ENCODE assay signal across 8 cellular contexts in genomic region chr12:110449799-110450497, GRCh38. TPM values are rescaled to one million over a fixed set of nuclear protein-coding genes. Genes with fewer than 3 reads are reported as not detected.
DNase-seq lines count a peak whose midpoint lies in the region; ATAC-seq and TF ChIP-seq lines count a peak whose summit lies in the region.

Gene ARPC3, minus strand, starts transcription at chr12:110450337. Its CDS starts 77 bp downstream, at chr12:110450260.

- H3K9ac ChIP-seq in DND-41 (ENCODE audit: low read depth, low read length) (peak within 1 kb of the TSS; percentile 99), KMS-11 (peak within 1 kb of the TSS; percentile 68)

- in situ Hi-C loops in Panc1 (cut with HindIII; ENCODE audit: low pct_unique_long_range_greater_than_20kb, low sequenced_read_pairs) = no loop called here

- ATAC-seq in DND-41 (ENCODE audit: insufficient read depth, low read depth) (peak; percentile 97), GM21737 (IDR thresholded peaks at IDR 0.05; ENCODE audit: unreplicated experiment) (peak; percentile 94), Panc1 (peak; percentile 99), esophagus mucosa (peak; percentile 98)

- H3K79me2 ChIP-seq in DND-41 (ENCODE audit: insufficient read depth, low read length) (peaks cover 51% of the 10 kb centered on the region), KMS-11 (ENCODE audit: insufficient read depth, low read depth) (peaks cover 28% of the 10 kb centered on the region; the same call in 1 of the 2 replicates)

- intact Hi-C loops in Panc1 (cut with micrococcal nuclease; ENCODE audit: unreplicated experiment) = no loop called here

- H3K27me3 ChIP-seq in DND-41 (ENCODE audit: insufficient read depth, low read length, poor library complexity) = no peaks in the 10 kb centered on the region
- H3K27me3 ChIP-seq in KMS-11 (ENCODE audit: insufficient read depth, low read depth) = no peaks in the 10 kb centered on the region
- no peaks in the 10 kb centered on the region for H3K27me3 ChIP-seq in Panc1 (ENCODE audit: control insufficient read depth, insufficient read depth, low read length)
- no peaks in the 10 kb centered on the region for H3K27me3 ChIP-seq in muscle layer of duodenum (ENCODE audit: low read depth, low read length)

- POLR2A ChIA-PET in Panc1 (lab: Charles Lee) = interaction anchor here (0.5 to 1.2 kb wide), 2 partner anchors 17 to 18 kb away, joined by 5 to 7 read pairs; partner anchors contain the start of genes FAM216A and GPN3

- peak within 1 kb of the TSS; percentile 99 to 100 for H3K4me3 ChIP-seq in DND-41 (ENCODE audit: low read depth in 1 of 2, low read length in 2 of 2)
- H3K4me3 ChIP-seq in KMS-11 (IDR thresholded peaks at IDR 0.05; ENCODE audit: insufficient read depth, low read depth, low read length) = no peak within 1 kb of the TSS
- H3K4me3 ChIP-seq in Panc1 (ENCODE audit: low read depth in 2 of 2, low read length in 2 of 2) = peak within 1 kb of the TSS; percentile 77 to 97
- H3K4me3 ChIP-seq in muscle layer of duodenum (ENCODE audit: low read depth in 1 of 2, low read length in 2 of 2) = peak within 1 kb of the TSS; percentile 89 to 92

- H3K27ac ChIP-seq in DND-41 (ENCODE audit: low read length) = peak within 1 kb of the TSS; percentile 96
- H3K27ac ChIP-seq in KMS-11 = peak within 1 kb of the TSS; percentile 59
- H3K27ac ChIP-seq in Panc1 (ENCODE audit: low read length) = peak within 1 kb of the TSS; percentile 85
- peak within 1 kb of the TSS; percentile 91 for H3K27ac ChIP-seq in muscle layer of duodenum (ENCODE audit: low read length)

- DNase-seq in DND-41 (peak; percentile 96), Panc1 (ENCODE audit: low read depth, low spot score) (peak; percentile 67)
- peak; percentile 94 to 97 for DNase-seq in activated T-cell treated with anti-CD3 and anti-CD28 coated beads, Interleukin-2, amount 50 U/mL, for 48 hours
- peak; percentile 88 to 92 for DNase-seq in stimulated activated CD8-positive, alpha-beta memory T cell treated with anti-CD3 and anti-CD28 coated beads, Interleukin-7, amount 100 ng/mL, for 4 hours (ENCODE audit: low read depth in 2 of 2)

- TSS peak; percentile 91 for BruUV-seq in Panc1 (replicated peaks; lab: Mats Ljungman, UMichigan)

- CTCF ChIA-PET in Panc1 (lab: Charles Lee) = interaction anchor here (0.6 to 1.8 kb wide), 9 partner anchors 9 to 438 kb away, joined by 3 to 10 read pairs (median 6); partner anchors contain the start of genes FAM216A and GPN3

- H2AFZ ChIP-seq in DND-41 (ENCODE audit: low read depth, low read length) = peak within 1 kb of the TSS; percentile 79
- H2AFZ ChIP-seq in KMS-11 (ENCODE audit: low read depth) = peak within 1 kb of the TSS; percentile 69; the same call in 1 of the 2 replicates

- H3K4me1 ChIP-seq in DND-41 (ENCODE audit: insufficient read depth, low read length) = peaks cover 32% of the 10 kb centered on the region
- no peaks in the 10 kb centered on the region for H3K4me1 ChIP-seq in KMS-11 (ENCODE audit: low read depth, poor library complexity, severe bottlenecking)
- H3K4me1 ChIP-seq in Panc1 (ENCODE audit: control insufficient read depth, insufficient read depth, low read length) = peaks cover 6% of the 10 kb centered on the region; the same call in 1 of the 2 replicates
- H3K4me1 ChIP-seq in muscle layer of duodenum (ENCODE audit: control insufficient read depth in 1 of 2, insufficient read depth in 2 of 2, low read length in 2 of 2) = peaks cover 0 to 27% of the 10 kb centered on the region in 2 donors

- H3K4me2 ChIP-seq in DND-41 (ENCODE audit: insufficient read depth, low read length) (peak within 1 kb of the TSS; percentile 82), KMS-11 (peak within 1 kb of the TSS; percentile 55)

- peaks cover 80% of the 10 kb centered on the region for H3K36me3 ChIP-seq in DND-41 (ENCODE audit: insufficient read depth, low read length)
- H3K36me3 ChIP-seq in KMS-11 (ENCODE audit: insufficient read depth) = no peaks in the 10 kb centered on the region
- H3K36me3 ChIP-seq in Panc1 (ENCODE audit: control insufficient read depth, insufficient read depth, low read length) = peaks cover 14% of the 10 kb centered on the region
- H3K36me3 ChIP-seq in muscle layer of duodenum (ENCODE audit: control insufficient read depth in 1 of 2, insufficient read depth in 2 of 2, low read length in 2 of 2) = peaks cover 7 to 16% of the 10 kb centered on the region in 2 donors

- H4K20me1 ChIP-seq in DND-41 (ENCODE audit: insufficient read depth, low read length) (peaks cover 10% of the 10 kb centered on the region; the same call in 1 of the 2 replicates), KMS-11 (ENCODE audit: insufficient read depth) (no peaks in the 10 kb centered on the region)

- no peaks in the 10 kb centered on the region for H3K9me3 ChIP-seq in DND-41 (ENCODE audit: insufficient read depth, low read length, severe bottlenecking)
- H3K9me3 ChIP-seq in Panc1 (ENCODE audit: control insufficient read depth, insufficient read depth, low read depth, low read length) = no peaks in the 10 kb centered on the region
- no peaks in the 10 kb centered on the region for H3K9me3 ChIP-seq in muscle layer of duodenum (ENCODE audit: control insufficient read depth in 1 of 2, low read length in 2 of 2)

- TF ChIP-seq CTCF in DND-41 (IDR thresholded peaks at IDR 0.05; ENCODE audit: borderline replicate concordance, extremely low read depth, low read length, poor library complexity, severe bottlenecking) = peak; percentile 95
- peak; percentile 53 for TF ChIP-seq CTCF in KMS-11 (conservative IDR thresholded peaks at IDR 0.05; ENCODE audit: low read depth, low read length)
- peak; percentile 96 for TF ChIP-seq CTCF in Panc1 (IDR thresholded peaks at IDR 0.05)

RNA-seq across cellular contexts. Expression of gene ARPC3, which starts in this region (rescaled TPM):
- total RNA-seq in Panc1 (2021; ENCODE audit: unreplicated experiment) (319 TPM), esophagus mucosa (289 TPM)
- 202 TPM for polyA plus RNA-seq in Panc1 (2012; ENCODE audit: insufficient read length)
